ENCODE assay signal across 1 cellular context in genomic region chr16:17476414-17477259, GRCh38.
TF ChIP-seq lines count a peak whose summit lies in the region.

No MANE protein-coding gene starts in this region.

TF ChIP-seq in SK-N-SH treated with all-trans-retinoic acid at 6 μM for 48 hours, 23 proteins besides CTCF, POLR2A, EP300 and RAD21 (continued from another document):
- no peak for TF ChIP-seq PATZ1 (CRISPR knock-in tag; IDR thresholded peaks at IDR 0.05; ENCODE audit: borderline replicate concordance)
- TF ChIP-seq TCF4 (CRISPR knock-in tag; IDR thresholded peaks at IDR 0.05; ENCODE audit: borderline replicate concordance): 0 out of 2 replicates have a peak, but pooled peaks have one; percentile 16
